ENCODE assay signal across 10 cellular contexts in genomic region chr1:88089961-88090360, GRCh38.
"Had no signal": no experiment of that assay in that cellular context is flagged by ENCODE, and none has a peak within 500 bp of the region (broad histone marks: within the 10 kb centered on the region; RNA-seq: fewer than 3 reads in every experiment).

No MANE protein-coding gene starts in this region.

- H3K27ac Mint-ChIP-seq: HFFc6 had no signal

- H3K9ac ChIP-seq: GM23248, KMS-11 had no signal

- ATAC-seq: HCT116 had no signal

- H3K4me1 ChIP-seq: HAP-1 had no signal

- FAIRE-seq: HTR-8/SVneo had no signal

- H3K36me3 ChIP-seq: HAP-1 had no signal

- H3K27ac ChIP-seq: GM23248, KMS-11 had no signal

- H3K9me3 ChIP-seq: HAP-1 had no signal

- H3K4me3 Mint-ChIP-seq: HFFc6 had no signal

- H3K4me3 ChIP-seq: GM23248, HAP-1 had no signal

- DNase-seq: GM23248, GOT3, H7, HFFc6, Karpas-422, KBM-7 had no signal

- H2AFZ ChIP-seq: GM23248 had no signal

- H3K4me2 ChIP-seq: KMS-11 had no signal
